Comparison of ENCODE assay signal across 1 cellular context in the genomic region with DNA sequence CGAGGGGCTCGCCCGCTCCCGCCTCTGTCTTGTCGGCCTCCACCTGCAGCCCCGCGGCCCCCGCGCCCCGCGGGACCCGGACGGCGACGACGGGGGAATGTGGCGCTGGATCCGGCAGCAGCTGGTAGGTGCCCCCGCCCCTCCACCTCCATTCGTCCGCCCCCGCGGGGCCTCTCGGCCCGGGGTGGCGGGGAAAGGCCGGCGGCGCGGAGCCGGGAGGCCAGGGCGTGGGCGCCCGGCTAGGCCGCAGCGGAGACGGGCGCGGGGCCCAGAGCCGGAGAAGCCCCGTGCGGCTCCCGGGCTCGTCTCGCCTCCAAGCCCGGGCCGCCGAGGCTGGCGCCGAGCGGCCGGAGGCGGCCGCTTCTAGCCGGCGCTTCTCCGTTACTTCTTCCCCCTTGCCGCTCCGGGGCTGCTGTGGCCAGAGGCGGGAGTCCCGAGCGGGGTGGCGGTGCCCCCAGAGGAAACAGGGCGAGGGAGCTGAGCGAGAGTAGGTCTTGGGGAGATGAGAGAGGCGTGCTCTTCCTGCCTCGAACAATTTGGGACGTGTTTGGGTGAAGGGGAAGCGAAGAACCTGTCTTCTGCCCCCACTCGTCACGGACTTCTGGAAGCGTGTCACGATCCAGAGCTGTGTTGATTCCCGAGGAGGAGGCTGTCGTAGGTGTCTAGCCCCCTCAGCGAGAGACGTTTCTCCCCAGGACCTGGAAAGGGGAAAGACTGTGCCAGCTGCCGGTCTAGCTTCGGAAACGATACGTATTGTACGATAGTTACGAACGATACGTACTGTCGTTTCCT.
A peak's percentile ranks its signal among the peaks of the same experiment; 100 is the strongest.
TF ChIP-seq lines count a peak whose summit lies in the region.

No MANE protein-coding gene starts in this region.

TF ChIP-seq in K562, 482 proteins besides CTCF, POLR2A, EP300 and RAD21 (continued from another document and continues in another):
- TF ChIP-seq, protein P1, sequence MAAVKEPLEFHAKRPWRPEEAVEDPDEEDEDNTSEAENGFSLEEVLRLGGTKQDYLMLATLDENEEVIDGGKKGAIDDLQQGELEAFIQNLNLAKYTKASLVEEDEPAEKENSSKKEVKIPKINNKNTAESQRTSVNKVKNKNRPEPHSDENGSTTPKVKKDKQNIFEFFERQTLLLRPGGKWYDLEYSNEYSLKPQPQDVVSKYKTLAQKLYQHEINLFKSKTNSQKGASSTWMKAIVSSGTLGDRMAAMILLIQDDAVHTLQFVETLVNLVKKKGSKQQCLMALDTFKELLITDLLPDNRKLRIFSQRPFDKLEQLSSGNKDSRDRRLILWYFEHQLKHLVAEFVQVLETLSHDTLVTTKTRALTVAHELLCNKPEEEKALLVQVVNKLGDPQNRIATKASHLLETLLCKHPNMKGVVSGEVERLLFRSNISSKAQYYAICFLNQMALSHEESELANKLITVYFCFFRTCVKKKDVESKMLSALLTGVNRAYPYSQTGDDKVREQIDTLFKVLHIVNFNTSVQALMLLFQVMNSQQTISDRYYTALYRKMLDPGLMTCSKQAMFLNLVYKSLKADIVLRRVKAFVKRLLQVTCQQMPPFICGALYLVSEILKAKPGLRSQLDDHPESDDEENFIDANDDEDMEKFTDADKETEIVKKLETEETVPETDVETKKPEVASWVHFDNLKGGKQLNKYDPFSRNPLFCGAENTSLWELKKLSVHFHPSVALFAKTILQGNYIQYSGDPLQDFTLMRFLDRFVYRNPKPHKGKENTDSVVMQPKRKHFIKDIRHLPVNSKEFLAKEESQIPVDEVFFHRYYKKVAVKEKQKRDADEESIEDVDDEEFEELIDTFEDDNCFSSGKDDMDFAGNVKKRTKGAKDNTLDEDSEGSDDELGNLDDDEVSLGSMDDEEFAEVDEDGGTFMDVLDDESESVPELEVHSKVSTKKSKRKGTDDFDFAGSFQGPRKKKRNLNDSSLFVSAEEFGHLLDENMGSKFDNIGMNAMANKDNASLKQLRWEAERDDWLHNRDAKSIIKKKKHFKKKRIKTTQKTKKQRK (IDR thresholded peaks at IDR 0.05; ENCODE audit: borderline replicate concordance, low read depth, low read length): no peak
- TF ChIP-seq TCFL5 (CRISPR knock-in tag; conservative IDR thresholded peaks at IDR 0.05) (no peak), ZNF695 (CRISPR knock-in tag; IDR thresholded peaks at IDR 0.05) (0 out of 2 replicates have a peak, but pooled peaks have one; percentile 8), GABPB2 (CRISPR knock-in tag; conservative IDR thresholded peaks at IDR 0.05) (no peak), ZNF3 (CRISPR knock-in tag; IDR thresholded peaks at IDR 0.05) (no peak), ATF1 (CRISPR knock-in tag; IDR thresholded peaks at IDR 0.05) (no peak), ATF1 (tag; IDR thresholded peaks at IDR 0.05) (peak; percentile 30; the same call in 1 of the 2 replicates), ZNF408 (CRISPR knock-in tag; IDR thresholded peaks at IDR 0.05; ENCODE audit: low read depth) (no peak), SMARCC2 (IDR thresholded peaks at IDR 0.05; ENCODE audit: low read depth) (no peak), FOXP1 (CRISPR knock-in tag; IDR thresholded peaks at IDR 0.05) (0 out of 2 replicates have a peak, but pooled peaks have one; percentile 23), ILF3 (IDR thresholded peaks at IDR 0.05; ENCODE audit: borderline replicate concordance) (peak; percentile 61; the same call in 1 of the 2 replicates), MED1 (CRISPR knock-in tag; IDR thresholded peaks at IDR 0.05; ENCODE audit: borderline replicate concordance) (no peak), ZNF431 (CRISPR knock-in tag; IDR thresholded peaks at IDR 0.05) (no peak), ZNF24 (IDR thresholded peaks at IDR 0.05) (no peak), YBX1 (IDR thresholded peaks at IDR 0.05) (no peak), SIN3B (IDR thresholded peaks at IDR 0.05; ENCODE audit: low read depth) (peak; percentile 42; the same call in 1 of the 2 replicates), CBFA2T3 (IDR thresholded peaks at IDR 0.05) (no peak), MTF1 (CRISPR knock-in tag; IDR thresholded peaks at IDR 0.05; ENCODE audit: borderline replicate concordance) (no peak), STAT5B (CRISPR knock-in tag; IDR thresholded peaks at IDR 0.05) (no peak), SAFB2 (IDR thresholded peaks at IDR 0.05; ENCODE audit: borderline replicate concordance, low read depth, low read length, severe bottlenecking) (no peak), MCM2 (IDR thresholded peaks at IDR 0.05; ENCODE audit: low read depth) (no peak), NCOA6 (IDR thresholded peaks at IDR 0.05) (no peak), CREBBP (IDR thresholded peaks at IDR 0.05; ENCODE audit: low read depth, low read length) (no peak), PCBP2 (IDR thresholded peaks at IDR 0.05; ENCODE audit: low read depth, low read length, poor library complexity, severe bottlenecking) (no peak), PTRF (tag; IDR thresholded peaks at IDR 0.05) (no peak), E2F3 (CRISPR knock-in tag; IDR thresholded peaks at IDR 0.05) (no peak; the same call in 1 of the 2 replicates), CXXC5 (CRISPR knock-in tag; IDR thresholded peaks at IDR 0.05) (peak; percentile 56), ZNF668 (CRISPR knock-in tag; IDR thresholded peaks at IDR 0.05) (no peak), CHD1 (IDR thresholded peaks at IDR 0.05; ENCODE audit: low read length) (peak; percentile 91), DMBX1 (CRISPR knock-in tag; IDR thresholded peaks at IDR 0.05; ENCODE audit: borderline replicate concordance) (no peak), RUNX1 (IDR thresholded peaks at IDR 0.05; ENCODE audit: low read depth) (no peak), ZBED1 (IDR thresholded peaks at IDR 0.05) (peak; percentile 79; the same call in 1 of the 2 replicates), NR2C1 (IDR thresholded peaks at IDR 0.05) (no peak), NR2C1 (tag; IDR thresholded peaks at IDR 0.05) (no peak), ZNF584 (CRISPR knock-in tag; IDR thresholded peaks at IDR 0.05; ENCODE audit: low read depth) (no peak), ZBTB17 (CRISPR knock-in tag; IDR thresholded peaks at IDR 0.05) (0 out of 2 replicates have a peak, but pooled peaks have one; percentile 12), HNRNPL (IDR thresholded peaks at IDR 0.05; ENCODE audit: low read depth, low read length) (no peak), RNF2 (IDR thresholded peaks at IDR 0.05) (no peak), CBFB (CRISPR knock-in tag; IDR thresholded peaks at IDR 0.05) (no peak)
- TF ChIP-seq, protein P2, sequence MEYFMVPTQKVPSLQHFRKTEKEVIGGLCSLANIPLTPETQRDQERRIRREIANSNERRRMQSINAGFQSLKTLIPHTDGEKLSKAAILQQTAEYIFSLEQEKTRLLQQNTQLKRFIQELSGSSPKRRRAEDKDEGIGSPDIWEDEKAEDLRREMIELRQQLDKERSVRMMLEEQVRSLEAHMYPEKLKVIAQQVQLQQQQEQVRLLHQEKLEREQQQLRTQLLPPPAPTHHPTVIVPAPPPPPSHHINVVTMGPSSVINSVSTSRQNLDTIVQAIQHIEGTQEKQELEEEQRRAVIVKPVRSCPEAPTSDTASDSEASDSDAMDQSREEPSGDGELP (CRISPR knock-in tag; IDR thresholded peaks at IDR 0.05; ENCODE audit: borderline replicate concordance): peak; percentile 63
- TF ChIP-seq, protein P3, sequence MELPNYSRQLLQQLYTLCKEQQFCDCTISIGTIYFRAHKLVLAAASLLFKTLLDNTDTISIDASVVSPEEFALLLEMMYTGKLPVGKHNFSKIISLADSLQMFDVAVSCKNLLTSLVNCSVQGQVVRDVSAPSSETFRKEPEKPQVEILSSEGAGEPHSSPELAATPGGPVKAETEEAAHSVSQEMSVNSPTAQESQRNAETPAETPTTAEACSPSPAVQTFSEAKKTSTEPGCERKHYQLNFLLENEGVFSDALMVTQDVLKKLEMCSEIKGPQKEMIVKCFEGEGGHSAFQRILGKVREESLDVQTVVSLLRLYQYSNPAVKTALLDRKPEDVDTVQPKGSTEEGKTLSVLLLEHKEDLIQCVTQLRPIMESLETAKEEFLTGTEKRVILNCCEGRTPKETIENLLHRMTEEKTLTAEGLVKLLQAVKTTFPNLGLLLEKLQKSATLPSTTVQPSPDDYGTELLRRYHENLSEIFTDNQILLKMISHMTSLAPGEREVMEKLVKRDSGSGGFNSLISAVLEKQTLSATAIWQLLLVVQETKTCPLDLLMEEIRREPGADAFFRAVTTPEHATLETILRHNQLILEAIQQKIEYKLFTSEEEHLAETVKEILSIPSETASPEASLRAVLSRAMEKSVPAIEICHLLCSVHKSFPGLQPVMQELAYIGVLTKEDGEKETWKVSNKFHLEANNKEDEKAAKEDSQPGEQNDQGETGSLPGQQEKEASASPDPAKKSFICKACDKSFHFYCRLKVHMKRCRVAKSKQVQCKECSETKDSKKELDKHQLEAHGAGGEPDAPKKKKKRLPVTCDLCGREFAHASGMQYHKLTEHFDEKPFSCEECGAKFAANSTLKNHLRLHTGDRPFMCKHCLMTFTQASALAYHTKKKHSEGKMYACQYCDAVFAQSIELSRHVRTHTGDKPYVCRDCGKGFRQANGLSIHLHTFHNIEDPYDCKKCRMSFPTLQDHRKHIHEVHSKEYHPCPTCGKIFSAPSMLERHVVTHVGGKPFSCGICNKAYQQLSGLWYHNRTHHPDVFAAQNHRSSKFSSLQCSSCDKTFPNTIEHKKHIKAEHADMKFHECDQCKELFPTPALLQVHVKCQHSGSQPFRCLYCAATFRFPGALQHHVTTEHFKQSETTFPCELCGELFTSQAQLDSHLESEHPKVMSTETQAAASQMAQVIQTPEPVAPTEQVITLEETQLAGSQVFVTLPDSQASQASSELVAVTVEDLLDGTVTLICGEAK (IDR thresholded peaks at IDR 0.05): peak; percentile 19; the same call in 1 of the 2 replicates
- TF ChIP-seq, protein P3 (CRISPR knock-in tag; IDR thresholded peaks at IDR 0.05): no peak
- TF ChIP-seq, protein P4, sequence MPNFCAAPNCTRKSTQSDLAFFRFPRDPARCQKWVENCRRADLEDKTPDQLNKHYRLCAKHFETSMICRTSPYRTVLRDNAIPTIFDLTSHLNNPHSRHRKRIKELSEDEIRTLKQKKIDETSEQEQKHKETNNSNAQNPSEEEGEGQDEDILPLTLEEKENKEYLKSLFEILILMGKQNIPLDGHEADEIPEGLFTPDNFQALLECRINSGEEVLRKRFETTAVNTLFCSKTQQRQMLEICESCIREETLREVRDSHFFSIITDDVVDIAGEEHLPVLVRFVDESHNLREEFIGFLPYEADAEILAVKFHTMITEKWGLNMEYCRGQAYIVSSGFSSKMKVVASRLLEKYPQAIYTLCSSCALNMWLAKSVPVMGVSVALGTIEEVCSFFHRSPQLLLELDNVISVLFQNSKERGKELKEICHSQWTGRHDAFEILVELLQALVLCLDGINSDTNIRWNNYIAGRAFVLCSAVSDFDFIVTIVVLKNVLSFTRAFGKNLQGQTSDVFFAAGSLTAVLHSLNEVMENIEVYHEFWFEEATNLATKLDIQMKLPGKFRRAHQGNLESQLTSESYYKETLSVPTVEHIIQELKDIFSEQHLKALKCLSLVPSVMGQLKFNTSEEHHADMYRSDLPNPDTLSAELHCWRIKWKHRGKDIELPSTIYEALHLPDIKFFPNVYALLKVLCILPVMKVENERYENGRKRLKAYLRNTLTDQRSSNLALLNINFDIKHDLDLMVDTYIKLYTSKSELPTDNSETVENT (CRISPR knock-in tag; IDR thresholded peaks at IDR 0.05): peak; percentile 57
- TF ChIP-seq, protein P5, sequence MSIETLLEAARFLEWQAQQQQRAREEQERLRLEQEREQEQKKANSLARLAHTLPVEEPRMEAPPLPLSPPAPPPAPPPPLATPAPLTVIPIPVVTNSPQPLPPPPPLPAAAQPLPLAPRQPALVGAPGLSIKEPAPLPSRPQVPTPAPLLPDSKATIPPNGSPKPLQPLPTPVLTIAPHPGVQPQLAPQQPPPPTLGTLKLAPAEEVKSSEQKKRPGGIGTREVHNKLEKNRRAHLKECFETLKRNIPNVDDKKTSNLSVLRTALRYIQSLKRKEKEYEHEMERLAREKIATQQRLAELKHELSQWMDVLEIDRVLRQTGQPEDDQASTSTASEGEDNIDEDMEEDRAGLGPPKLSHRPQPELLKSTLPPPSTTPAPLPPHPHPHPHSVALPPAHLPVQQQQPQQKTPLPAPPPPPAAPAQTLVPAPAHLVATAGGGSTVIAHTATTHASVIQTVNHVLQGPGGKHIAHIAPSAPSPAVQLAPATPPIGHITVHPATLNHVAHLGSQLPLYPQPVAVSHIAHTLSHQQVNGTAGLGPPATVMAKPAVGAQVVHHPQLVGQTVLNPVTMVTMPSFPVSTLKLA (conservative IDR thresholded peaks at IDR 0.05): peak in 1 of 2 experiments; percentile 36; a peak in 2 of 4 replicates
- TF ChIP-seq, protein P6, sequence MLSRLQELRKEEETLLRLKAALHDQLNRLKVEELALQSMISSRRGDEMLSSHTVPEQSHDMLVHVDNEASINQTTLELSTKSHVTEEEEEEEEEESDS (CRISPR knock-in tag; IDR thresholded peaks at IDR 0.05): no peak
- TF ChIP-seq, protein P7, sequence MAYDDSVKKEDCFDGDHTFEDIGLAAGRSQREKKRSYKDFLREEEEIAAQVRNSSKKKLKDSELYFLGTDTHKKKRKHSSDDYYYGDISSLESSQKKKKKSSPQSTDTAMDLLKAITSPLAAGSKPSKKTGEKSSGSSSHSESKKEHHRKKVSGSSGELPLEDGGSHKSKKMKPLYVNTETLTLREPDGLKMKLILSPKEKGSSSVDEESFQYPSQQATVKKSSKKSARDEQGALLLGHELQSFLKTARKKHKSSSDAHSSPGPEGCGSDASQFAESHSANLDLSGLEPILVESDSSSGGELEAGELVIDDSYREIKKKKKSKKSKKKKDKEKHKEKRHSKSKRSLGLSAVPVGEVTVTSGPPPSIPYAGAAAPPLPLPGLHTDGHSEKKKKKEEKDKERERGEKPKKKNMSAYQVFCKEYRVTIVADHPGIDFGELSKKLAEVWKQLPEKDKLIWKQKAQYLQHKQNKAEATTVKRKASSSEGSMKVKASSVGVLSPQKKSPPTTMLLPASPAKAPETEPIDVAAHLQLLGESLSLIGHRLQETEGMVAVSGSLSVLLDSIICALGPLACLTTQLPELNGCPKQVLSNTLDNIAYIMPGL (CRISPR knock-in tag; IDR thresholded peaks at IDR 0.05): no peak; the same call in 1 of the 2 replicates
